In genomic region chr3:186933801-186934200, GRCh38 we compare ENCODE assay signal across 11 cellular contexts. TPM values are rescaled to one million over a fixed set of nuclear protein-coding genes. Genes with fewer than 3 reads are reported as not detected.
A peak's percentile ranks its signal among the peaks of the same experiment; 100 is the strongest.
DNase-seq lines count a peak whose midpoint lies in the region; ATAC-seq and TF ChIP-seq lines count a peak whose summit lies in the region.
"Had no signal": no experiment of that assay in that cellular context is flagged by ENCODE, and none has a peak within 500 bp of the region (broad histone marks: within the 10 kb centered on the region; RNA-seq: fewer than 3 reads in every experiment).

No MANE protein-coding gene starts in this region.

- peak overlapping the region in 7 of 11 experiments; percentile 7 to 97 (median 17); a peak in 6 of 22 replicates for H3K27ac ChIP-seq in BLaER1 treated with 17β-estradiol and CSF1 and Interleukin-3, amounts not matched to agents 10 nM and 100 nM
- no peak overlapping the region for H3K27ac ChIP-seq in CD8-positive, alpha-beta T cell (ENCODE audit: low read depth, low read length)
- H3K27ac ChIP-seq in naive thymus-derived CD4-positive, alpha-beta T cell (ENCODE audit: low read depth, low read length) = no peak overlapping the region
- H3K27ac ChIP-seq in substantia nigra (ENCODE audit: low read depth, low read length, poor library complexity, severe bottlenecking) = no peak overlapping the region
- H3K27ac ChIP-seq: suprapubic skin had no signal

- H3K9me3 ChIP-seq in BLaER1 treated with 17β-estradiol and CSF1 and Interleukin-3, amounts not matched to agents 10 nM and 100 nM (replicated peaks in 1 of 11) = peaks cover 0 to 15% (median 0%) of the 10 kb centered on the region in 11 experiments; a peak in 10 of 22 replicates
- no peaks in the 10 kb centered on the region for H3K9me3 ChIP-seq in CD8-positive, alpha-beta T cell (ENCODE audit: low read length)
- no peaks in the 10 kb centered on the region for H3K9me3 ChIP-seq in naive thymus-derived CD4-positive, alpha-beta T cell (ENCODE audit: control insufficient read depth in 2 of 3, low read length in 3 of 3)
- H3K9me3 ChIP-seq: suprapubic skin had no signal

- peaks cover 59% of the 10 kb centered on the region for H3K4me1 Mint-ChIP-seq in CD8-positive, alpha-beta T cell (ENCODE audit: low read depth)
- H3K4me1 Mint-ChIP-seq in T-cell = peaks cover 61 to 63% (median 61%) of the 10 kb centered on the region in 3 donors
- H3K4me1 Mint-ChIP-seq in naive thymus-derived CD4-positive, alpha-beta T cell = peaks cover 41 to 68% (median 51%) of the 10 kb centered on the region in 7 donors
- H3K4me1 Mint-ChIP-seq in activated T-helper 1 cell treated with anti-CD3 and anti-CD28 coated beads, Interleukin-12 subunit alpha, Interleukin-12 subunit beta, Interleukin-2, Interleukin-4 antibody, amounts not matched to agents 30 ng/mL and 10 ng/mL and 1 ng/mL, durations not matched to agents 14 hours and 24 hours and 36 hours (ENCODE audit: low read depth) = peaks cover 66% of the 10 kb centered on the region
- H3K4me1 Mint-ChIP-seq in Calu3 (ENCODE audit: low read depth, unreplicated experiment) = peaks cover 24% of the 10 kb centered on the region

- POLR2A ChIA-PET in CD8-positive, alpha-beta T cell (lab: Charles Lee) = interaction anchor here (0.7 to 2.1 kb wide), 3 partner anchors 8 to 94 kb away, joined by 3 to 6 read pairs (median 4); no protein-coding TSS in a partner anchor
- POLR2A ChIA-PET in T-cell (lab: Charles Lee) = interaction anchor here in 1 of 2 donors (0.5 kb wide), 1 partner anchor 107 kb away, joined by 3 read pairs; no protein-coding TSS in a partner anchor
- POLR2A ChIA-PET in naive thymus-derived CD4-positive, alpha-beta T cell (lab: Charles Lee) = interaction anchor here (1.4 to 5.7 kb wide), 3 partner anchors 55 to 150 kb away, joined by 3 to 62 read pairs (median 4); partner anchors contain the start of gene EIF4A2

- no peak overlapping the region; a peak in 2 of 22 replicates for H3K9ac ChIP-seq in BLaER1 treated with 17β-estradiol and CSF1 and Interleukin-3, amounts not matched to agents 10 nM and 100 nM

- BruUV-seq in Calu3 (replicated peaks; lab: Mats Ljungman, UMichigan) = no TSS peak

- no peak overlapping the region for H3K4me3 Mint-ChIP-seq in CD8-positive, alpha-beta T cell
- H3K4me3 Mint-ChIP-seq in T-cell (peak overlapping the region in 2 of 3 donors; percentile 3 to 92), Calu3 (ENCODE audit: low read depth, unreplicated experiment) (no peak overlapping the region)
- peak overlapping the region in 4 of 10 donors; percentile 8 to 99 (median 55) for H3K4me3 Mint-ChIP-seq in naive thymus-derived CD4-positive, alpha-beta T cell
- H3K4me3 Mint-ChIP-seq in activated T-helper 1 cell treated with anti-CD3 and anti-CD28 coated beads, Interleukin-12 subunit alpha, Interleukin-12 subunit beta, Interleukin-2, Interleukin-4 antibody, amounts not matched to agents 30 ng/mL and 10 ng/mL and 1 ng/mL, durations not matched to agents 14 hours and 24 hours and 36 hours = no peak overlapping the region

- TF ChIP-seq CTCF in CD8-positive, alpha-beta T cell (IDR thresholded peaks at IDR 0.05) = no peak
- no peak for TF ChIP-seq CTCF in Calu3 (IDR thresholded peaks at IDR 0.05; ENCODE audit: unreplicated experiment)

- H3K27me3 ChIP-seq in BLaER1 treated with 17β-estradiol and CSF1 and Interleukin-3, amounts not matched to agents 10 nM and 100 nM = no peaks in the 10 kb centered on the region
- no peaks in the 10 kb centered on the region for H3K27me3 ChIP-seq in CD8-positive, alpha-beta T cell (ENCODE audit: insufficient read depth, low read length)
- no peaks in the 10 kb centered on the region for H3K27me3 ChIP-seq in naive thymus-derived CD4-positive, alpha-beta T cell (ENCODE audit: control insufficient read depth in 2 of 2, insufficient read depth in 2 of 2, low read length in 2 of 2)
- H3K27me3 ChIP-seq: suprapubic skin had no signal

- H3K4me2 ChIP-seq in BLaER1 treated with 17β-estradiol and CSF1 and Interleukin-3, amounts not matched to agents 10 nM and 100 nM = peak overlapping the region; percentile 86 to 97 (median 94); a peak in 20 of 22 replicates

- peak overlapping the region in 2 of 10 experiments; percentile 81 to 89; a peak in 3 of 20 replicates for H3K4me3 ChIP-seq in BLaER1 treated with 17β-estradiol and CSF1 and Interleukin-3, amounts not matched to agents 10 nM and 100 nM
- no peak overlapping the region for H3K4me3 ChIP-seq in CD8-positive, alpha-beta T cell (ENCODE audit: low read depth, low read length)
- no peak overlapping the region for H3K4me3 ChIP-seq in naive thymus-derived CD4-positive, alpha-beta T cell (ENCODE audit: low read length)
- H3K4me3 ChIP-seq: suprapubic skin had no signal

- no peak for DNase-seq in CD8-positive, alpha-beta T cell
- DNase-seq in T-cell = no peak
- DNase-seq in naive thymus-derived CD4-positive, alpha-beta T cell = no peak
- DNase-seq in activated T-helper 1 cell treated with anti-CD3 and anti-CD28 coated beads, Interleukin-12 subunit alpha, Interleukin-12 subunit beta, Interleukin-2, Interleukin-4 antibody, amounts not matched to agents 30 ng/mL and 10 ng/mL and 1 ng/mL, durations not matched to agents 14 hours and 24 hours and 36 hours (ENCODE audit: low spot score) = no peak
- DNase-seq in substantia nigra (lab: John Stamatoyannopoulos, UW) = no peak
- DNase-seq in Calu3 = no peak
- DNase-seq: amygdala, NCI-H446 had no signal

- no peaks in the 10 kb centered on the region for H3K9me3 Mint-ChIP-seq in CD8-positive, alpha-beta T cell
- H3K9me3 Mint-ChIP-seq in T-cell (no peaks in the 10 kb centered on the region), Calu3 (ENCODE audit: low read depth, unreplicated experiment) (no peaks in the 10 kb centered on the region)
- H3K9me3 Mint-ChIP-seq in naive thymus-derived CD4-positive, alpha-beta T cell = peaks cover 0 to 3% (median 0%) of the 10 kb centered on the region in 11 donors
- peaks cover 6% of the 10 kb centered on the region for H3K9me3 Mint-ChIP-seq in activated T-helper 1 cell treated with anti-CD3 and anti-CD28 coated beads, Interleukin-12 subunit alpha, Interleukin-12 subunit beta, Interleukin-2, Interleukin-4 antibody, amounts not matched to agents 30 ng/mL and 10 ng/mL and 1 ng/mL, durations not matched to agents 14 hours and 24 hours and 36 hours

- H3K36me3 ChIP-seq in BLaER1 treated with 17β-estradiol and CSF1 and Interleukin-3, amounts not matched to agents 10 nM and 100 nM = peaks cover 29 to 60% (median 54%) of the 10 kb centered on the region in 11 experiments
- no peaks in the 10 kb centered on the region for H3K36me3 ChIP-seq in CD8-positive, alpha-beta T cell (ENCODE audit: insufficient read depth, low read length)
- peaks cover 0 to 19% (median 5%) of the 10 kb centered on the region in 3 experiments for H3K36me3 ChIP-seq in naive thymus-derived CD4-positive, alpha-beta T cell (ENCODE audit: control insufficient read depth in 2 of 3, insufficient read depth in 3 of 3, low read length in 3 of 3)
- H3K36me3 ChIP-seq: suprapubic skin had no signal

- intact Hi-C loops in CD8-positive, alpha-beta T cell (cut with DNase I, micrococcal nuclease) = loop anchor here (5.0 kb wide), 5 partner anchors 94 to 362 kb away; partner anchors contain the start of genes DNAJB11 (in 1 of the 2) and RPL39L (in 1 of the 2)
- intact Hi-C loops in naive thymus-derived CD4-positive, alpha-beta T cell (cut with micrococcal nuclease) = loop anchor here (5.0 kb wide), 2 partner anchors 36 to 316 kb away; no protein-coding TSS in a partner anchor
- intact Hi-C loops in activated T-helper 1 cell treated with anti-CD3 and anti-CD28 coated beads, Interleukin-12 subunit alpha, Interleukin-12 subunit beta, Interleukin-2, Interleukin-4 antibody, amounts not matched to agents 30 ng/mL and 10 ng/mL and 1 ng/mL, durations not matched to agents 14 hours and 24 hours and 36 hours (cut with micrococcal nuclease) = loop anchor here (5.0 kb wide), 3 partner anchors 234 to 996 kb away; partner anchors contain the start of genes DNAJB11 and TRA2B
- intact Hi-C loops in Calu3 (cut with micrococcal nuclease; ENCODE audit: unreplicated experiment) = loop anchor here (5.0 to 10.0 kb wide), 2 partner anchors 131 to 234 kb away; no protein-coding TSS in a partner anchor

- H3K27ac Mint-ChIP-seq in CD8-positive, alpha-beta T cell = peak overlapping the region; percentile 65
- H3K27ac Mint-ChIP-seq in T-cell (peak overlapping the region; percentile 46 to 97), Calu3 (ENCODE audit: unreplicated experiment) (no peak overlapping the region)
- peak overlapping the region in 5 of 9 donors; percentile 33 to 97 (median 58) for H3K27ac Mint-ChIP-seq in naive thymus-derived CD4-positive, alpha-beta T cell
- H3K27ac Mint-ChIP-seq in activated T-helper 1 cell treated with anti-CD3 and anti-CD28 coated beads, Interleukin-12 subunit alpha, Interleukin-12 subunit beta, Interleukin-2, Interleukin-4 antibody, amounts not matched to agents 30 ng/mL and 10 ng/mL and 1 ng/mL, durations not matched to agents 14 hours and 24 hours and 36 hours = no peak overlapping the region

- CTCF ChIA-PET in CD8-positive, alpha-beta T cell (lab: Charles Lee) = interaction anchor here (1.0 to 8.9 kb wide), 5 partner anchors 24 to 179 kb away, joined by 3 to 120 read pairs (median 16); no protein-coding TSS in a partner anchor
- CTCF ChIA-PET in T-cell (lab: Charles Lee) (interaction anchor here (0.6 to 1.6 kb wide), 2 partner anchors 12 to 79 kb away, joined by 3 to 5 read pairs; no protein-coding TSS in a partner anchor), Calu3 (lab: Charles Lee) (interaction anchor here (0.6 kb wide), 1 partner anchor 66 kb away, joined by 5 read pairs; no protein-coding TSS in a partner anchor)
- CTCF ChIA-PET in naive thymus-derived CD4-positive, alpha-beta T cell (lab: Charles Lee) = interaction anchor here (3.8 kb wide), 1 partner anchor 83 kb away, joined by 72 read pairs; no protein-coding TSS in a partner anchor

- peaks cover 57% of the 10 kb centered on the region for H3K36me3 Mint-ChIP-seq in CD8-positive, alpha-beta T cell
- H3K36me3 Mint-ChIP-seq in T-cell = peaks cover 28% of the 10 kb centered on the region
- peaks cover 7 to 37% (median 22%) of the 10 kb centered on the region in 5 donors for H3K36me3 Mint-ChIP-seq in naive thymus-derived CD4-positive, alpha-beta T cell
- peaks cover 34% of the 10 kb centered on the region for H3K36me3 Mint-ChIP-seq in activated T-helper 1 cell treated with anti-CD3 and anti-CD28 coated beads, Interleukin-12 subunit alpha, Interleukin-12 subunit beta, Interleukin-2, Interleukin-4 antibody, amounts not matched to agents 30 ng/mL and 10 ng/mL and 1 ng/mL, durations not matched to agents 14 hours and 24 hours and 36 hours (ENCODE audit: low read depth)
- peaks cover 33% of the 10 kb centered on the region for H3K36me3 Mint-ChIP-seq in Calu3 (ENCODE audit: insufficient read depth, unreplicated experiment)

- H3K4me1 ChIP-seq in BLaER1 treated with 17β-estradiol and CSF1 and Interleukin-3, amounts not matched to agents 10 nM and 100 nM = peaks cover 19 to 48% (median 37%) of the 10 kb centered on the region in 10 experiments
- peaks cover 19% of the 10 kb centered on the region for H3K4me1 ChIP-seq in CD8-positive, alpha-beta T cell (ENCODE audit: insufficient read depth, low read length)
- H3K4me1 ChIP-seq in naive thymus-derived CD4-positive, alpha-beta T cell (ENCODE audit: control insufficient read depth in 2 of 2, insufficient read depth in 2 of 2, low read length in 2 of 2) = peaks cover 10 to 20% of the 10 kb centered on the region in 2 donors

- H3K27me3 Mint-ChIP-seq in CD8-positive, alpha-beta T cell (ENCODE audit: low read depth) = no peaks in the 10 kb centered on the region
- H3K27me3 Mint-ChIP-seq in T-cell (no peaks in the 10 kb centered on the region), Calu3 (ENCODE audit: unreplicated experiment) (peaks cover 39% of the 10 kb centered on the region)
- no peaks in the 10 kb centered on the region for H3K27me3 Mint-ChIP-seq in naive thymus-derived CD4-positive, alpha-beta T cell
- no peaks in the 10 kb centered on the region for H3K27me3 Mint-ChIP-seq in activated T-helper 1 cell treated with anti-CD3 and anti-CD28 coated beads, Interleukin-12 subunit alpha, Interleukin-12 subunit beta, Interleukin-2, Interleukin-4 antibody, amounts not matched to agents 30 ng/mL and 10 ng/mL and 1 ng/mL, durations not matched to agents 14 hours and 24 hours and 36 hours (ENCODE audit: insufficient read depth)

- ATAC-seq in CD8-positive, alpha-beta T cell = no peak
- ATAC-seq in T-cell (replicated peaks in 1 of 4) (no peak), HG03139 (IDR thresholded peaks at IDR 0.05; ENCODE audit: unreplicated experiment) (no peak)
- no peak for ATAC-seq in naive thymus-derived CD4-positive, alpha-beta T cell

- H4K20me1 ChIP-seq in BLaER1 treated with 17β-estradiol and CSF1 and Interleukin-3, amounts not matched to agents 10 nM and 100 nM = peaks cover 6 to 81% (median 69%) of the 10 kb centered on the region in 11 experiments; a peak in 20 of 22 replicates

RNA-seq across cellular contexts. Expression of gene ST6GAL1, which starts 3.5 kb away (rescaled TPM):
- 10 to 100 TPM; 23.1 to 28.5 TPM for total RNA-seq in CD8-positive, alpha-beta T cell
- 100 to 1,000 TPM; 148 to 237 (median 212) TPM for total RNA-seq in T-cell
- total RNA-seq in naive thymus-derived CD4-positive, alpha-beta T cell = 100 to 1,000 TPM; 115 to 264 (median 160) TPM
- polyA plus RNA-seq in naive thymus-derived CD4-positive, alpha-beta T cell = 100 to 1,000 TPM; 214 to 313 TPM
- 147 and 148 TPM in 2 replicates for total RNA-seq in activated T-helper 1 cell treated with anti-CD3 and anti-CD28 coated beads, Interleukin-12 subunit alpha, Interleukin-12 subunit beta, Interleukin-2, Interleukin-4 antibody, amounts not matched to agents 30 ng/mL and 10 ng/mL and 1 ng/mL, durations not matched to agents 14 hours and 24 hours and 36 hours
- 14.4 and 20.4 TPM in 2 replicates for total RNA-seq in Calu3 (2022)

Comparison
In these comparisons a context has a peak if more than half of its experiments do, and no peak if none do; other contexts are left out.
1. H3K27ac ChIP-seq: peak in BLaER1 treated with 17β-estradiol and CSF1 and Interleukin-3, amounts not matched to agents 10 nM and 100 nM (7 of 11); none in CD8-positive, alpha-beta T cell (single experiment), naive thymus-derived CD4-positive, alpha-beta T cell (single experiment) and substantia nigra (single experiment).
2. H3K27ac Mint-ChIP-seq: peak in CD8-positive, alpha-beta T cell (single experiment), T-cell (2 of 2) and naive thymus-derived CD4-positive, alpha-beta T cell (5 of 9); none in activated T-helper 1 cell treated with anti-CD3 and anti-CD28 coated beads, Interleukin-12 subunit alpha, Interleukin-12 subunit beta, Interleukin-2, Interleukin-4 antibody, amounts not matched to agents 30 ng/mL and 10 ng/mL and 1 ng/mL, durations not matched to agents 14 hours and 24 hours and 36 hours (single experiment) and Calu3 (single experiment).
3. H3K4me3 Mint-ChIP-seq: peak in T-cell (2 of 3); none in CD8-positive, alpha-beta T cell (single experiment), activated T-helper 1 cell treated with anti-CD3 and anti-CD28 coated beads, Interleukin-12 subunit alpha, Interleukin-12 subunit beta, Interleukin-2, Interleukin-4 antibody, amounts not matched to agents 30 ng/mL and 10 ng/mL and 1 ng/mL, durations not matched to agents 14 hours and 24 hours and 36 hours (single experiment) and Calu3 (single experiment).